ENCODE assay signal across 1 cellular context in genomic region chr11:34633640-34633989, GRCh38.
TF ChIP-seq lines count a peak whose summit lies in the region.

No MANE protein-coding gene starts in this region.

TF ChIP-seq in K562, 482 proteins besides CTCF, POLR2A, EP300 and RAD21 (continued from another document):
- TF ChIP-seq CTCFL (IDR thresholded peaks at IDR 0.05; ENCODE audit: borderline replicate concordance, insufficient read depth, low read depth, low read length, poor library complexity, severe bottlenecking), result no peak
- TF ChIP-seq HMBOX1 (IDR thresholded peaks at IDR 0.05), result 0 out of 2 replicates have a peak, but pooled peaks have one; percentile 11
- 0 out of 2 replicates have a peak, but pooled peaks have one; percentile 7 for TF ChIP-seq ZNF589 (CRISPR knock-in tag; IDR thresholded peaks at IDR 0.05; ENCODE audit: low read depth)
- no peak for TF ChIP-seq ZNF398 (CRISPR knock-in tag; IDR thresholded peaks at IDR 0.05)
- no peak for TF ChIP-seq THAP12 (CRISPR knock-in tag; IDR thresholded peaks at IDR 0.05)
- no peak for TF ChIP-seq LARP7 (IDR thresholded peaks at IDR 0.05)
- TF ChIP-seq HNRNPL (IDR thresholded peaks at IDR 0.05; ENCODE audit: low read depth, low read length), result no peak
